Comparison of ENCODE assay signal across 23 cellular contexts in the genomic region with DNA sequence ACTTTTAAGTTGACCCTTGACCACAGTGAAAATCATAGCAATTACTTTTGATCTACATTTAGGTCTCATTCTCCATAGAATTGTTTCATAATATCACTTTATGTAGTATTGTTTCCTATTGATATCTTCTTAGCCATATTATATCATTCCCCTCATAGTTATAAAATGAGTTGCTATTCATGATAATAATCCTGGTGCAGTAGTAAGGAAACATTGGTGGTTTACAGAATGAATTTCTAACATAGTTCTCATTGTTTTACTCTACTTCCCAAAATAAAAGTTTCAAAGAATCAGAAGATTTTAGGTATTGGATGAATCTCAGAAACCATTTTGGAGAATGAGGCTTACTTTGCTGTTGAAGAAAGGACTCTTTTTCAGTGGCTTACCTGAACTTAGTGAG.
"Had no signal": no experiment of that assay in that cellular context is flagged by ENCODE, and none has a peak within 500 bp of the region (broad histone marks: within the 10 kb centered on the region; RNA-seq: fewer than 3 reads in every experiment).

No MANE protein-coding gene starts in this region.

- H3K36me3 Mint-ChIP-seq: naive B cell had no signal

- H3K4me3 ChIP-seq: coronary artery, psoas muscle, skin epidermis, stomach, thoracic aorta had no signal

- FAIRE-seq: endothelial cell of umbilical vein, islet of Langerhans had no signal

- H3K4me3 Mint-ChIP-seq: endodermal cell, naive B cell, nephron had no signal

- H3K27ac ChIP-seq: coronary artery, psoas muscle, skin epidermis, stomach, thoracic aorta had no signal

- H3K9me3 Mint-ChIP-seq: endodermal cell, nephron had no signal

- H3K4me1 Mint-ChIP-seq: endodermal cell, naive B cell, nephron had no signal

- H3K27ac Mint-ChIP-seq: endodermal cell, naive B cell, nephron had no signal

- ATAC-seq: psoas muscle, sciatic nerve had no signal

- H3K27me3 ChIP-seq: stomach had no signal

- DNase-seq: effector CD4-positive, alpha-beta T cell; endodermal cell; erythroblast; foreskin melanocyte; head of caudate nucleus; hippocampal formation; kidney glomerular epithelial cell; mesendoderm; naive B cell; occipital lobe; psoas muscle; stimulated activated CD4-positive, alpha-beta T cell treated with anti-CD3 and anti-CD28 coated beads, Interleukin-2, amount 100 ng/mL, for 24 hours; stimulated activated naive CD4-positive, alpha-beta T cell; stomach; substantia nigra; trophoblast cell had no signal

- H3K9me3 ChIP-seq: psoas muscle, stomach, thoracic aorta had no signal

- H3K36me3 ChIP-seq: stomach, thoracic aorta had no signal

- H3K27me3 Mint-ChIP-seq: naive B cell had no signal

- H3K4me1 ChIP-seq: psoas muscle, stomach had no signal
